Comparison of ENCODE assay signal across 11 cellular contexts in the genomic region with DNA sequence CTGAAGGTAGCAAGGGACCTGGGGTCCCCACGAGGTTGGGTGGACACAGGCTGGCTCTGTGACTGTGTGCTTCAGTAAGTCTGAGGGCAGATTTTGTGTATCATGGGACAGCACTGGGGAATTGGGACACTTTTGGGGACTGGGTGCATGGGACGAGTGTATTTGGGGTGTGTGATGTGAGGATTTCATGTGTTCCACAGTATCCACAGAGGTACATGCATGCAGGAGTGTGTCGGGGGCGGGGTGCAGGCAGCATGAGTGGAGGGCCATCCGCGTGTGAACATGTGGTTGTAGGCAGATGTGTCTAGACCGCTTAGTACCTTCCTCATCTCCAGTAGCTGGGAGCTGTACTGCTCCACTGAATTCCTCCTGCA. TPM values are rescaled to one million over a fixed set of nuclear protein-coding genes. Genes with fewer than 3 reads are reported as not detected.
DNase-seq lines count a peak whose midpoint lies in the region; ATAC-seq and TF ChIP-seq lines count a peak whose summit lies in the region.
"Had no signal": no experiment of that assay in that cellular context is flagged by ENCODE, and none has a peak within 500 bp of the region (broad histone marks: within the 10 kb centered on the region; RNA-seq: fewer than 3 reads in every experiment).

No MANE protein-coding gene starts in this region.

- H3K18ac ChIP-seq in neuronal stem cell (ENCODE audit: low read length) = peak overlapping the region; percentile 12

- H3K4me1 ChIP-seq in HUES6 (ENCODE audit: control insufficient read depth, insufficient read depth, low read length) = peaks cover 30% of the 10 kb centered on the region
- peaks cover 6 to 20% of the 10 kb centered on the region in 2 donors for H3K4me1 ChIP-seq in neuronal stem cell (ENCODE audit: control insufficient read depth in 2 of 2, insufficient read depth in 1 of 2, low read depth in 1 of 2, low read length in 2 of 2)
- peaks cover 0 to 44% (median 34%) of the 10 kb centered on the region in 4 donors for H3K4me1 ChIP-seq in tibial artery

- H2BK12ac ChIP-seq in neuronal stem cell (ENCODE audit: low read length) = no peak overlapping the region

- H2BK5ac ChIP-seq in neuronal stem cell (ENCODE audit: low read length) = peak overlapping the region; percentile 6

- TF ChIP-seq CTCF in tibial artery (IDR thresholded peaks at IDR 0.05) = no peak

- H3K27me3 Mint-ChIP-seq in T-helper 2 cell treated with Interferon-gamma antibody and Interleukin-4, amounts not matched to agents 5 μg/mL and 100 μg/mL, for 36 hours (ENCODE audit: low read depth) = peaks cover 73% of the 10 kb centered on the region
- peaks cover 91% of the 10 kb centered on the region for H3K27me3 Mint-ChIP-seq in central memory CD8-positive, alpha-beta T cell

- H3K27ac ChIP-seq in HUES6 (ENCODE audit: low read depth, low read length) (no peak overlapping the region), neuronal stem cell (replicated peaks; ENCODE audit: low read length) (no peak overlapping the region), tibial artery (no peak overlapping the region)
- H3K27ac ChIP-seq: coronary artery, thoracic aorta had no signal

- peak overlapping the region; percentile 82 for H2AK5ac ChIP-seq in neuronal stem cell (ENCODE audit: low read depth, low read length)

- H2AFZ ChIP-seq in neuronal stem cell (ENCODE audit: low read length) = peak overlapping the region; percentile 88

- H3K36me3 Mint-ChIP-seq in T-helper 2 cell treated with Interferon-gamma antibody and Interleukin-4, amounts not matched to agents 5 μg/mL and 100 μg/mL, for 36 hours (ENCODE audit: low read depth) = no peaks in the 10 kb centered on the region
- peaks cover 6% of the 10 kb centered on the region for H3K36me3 Mint-ChIP-seq in central memory CD8-positive, alpha-beta T cell (ENCODE audit: insufficient read depth)

- H3K9me3 ChIP-seq in HUES6 (ENCODE audit: control insufficient read depth, insufficient read depth, low read depth, low read length) (no peaks in the 10 kb centered on the region), neuronal stem cell (replicated peaks in 1 of 2; ENCODE audit: control insufficient read depth in 2 of 2, insufficient read depth in 1 of 2, low read depth in 1 of 2, low read length in 2 of 2) (peaks cover 8 to 11% of the 10 kb centered on the region in 2 donors), tibial artery (no peaks in the 10 kb centered on the region)
- H3K9me3 ChIP-seq: thoracic aorta had no signal

- no peak overlapping the region for H2BK120ac ChIP-seq in neuronal stem cell (ENCODE audit: low read depth, low read length)

- H3K27me3 ChIP-seq in HUES6 (ENCODE audit: control insufficient read depth, insufficient read depth, low read length) (peaks cover 88% of the 10 kb centered on the region), neuronal stem cell (ENCODE audit: control insufficient read depth in 3 of 3, insufficient read depth in 3 of 3, low read depth in 1 of 3, low read length in 3 of 3) (peaks cover 21 to 84% (median 69%) of the 10 kb centered on the region in 3 experiments), tibial artery (peaks cover 4 to 90% of the 10 kb centered on the region in 2 donors)

- H3K79me1 ChIP-seq in neuronal stem cell (ENCODE audit: low read depth, low read length) = no peaks in the 10 kb centered on the region

- H3K4me3 Mint-ChIP-seq in T-helper 2 cell treated with Interferon-gamma antibody and Interleukin-4, amounts not matched to agents 5 μg/mL and 100 μg/mL, for 36 hours = peak overlapping the region; percentile 3
- H3K4me3 Mint-ChIP-seq in central memory CD8-positive, alpha-beta T cell = peak overlapping the region; percentile 23

- H3K23ac ChIP-seq in neuronal stem cell (ENCODE audit: low read depth, low read length, poor library complexity) = peak overlapping the region; percentile 16

- intact Hi-C loops in tibial artery (cut with DNase I; ENCODE audit: low total_unique reads) = loop anchor here (2.0 to 10.0 kb wide), 2 partner anchors 115 to 431 kb away; no protein-coding TSS in a partner anchor

- no peak overlapping the region for H3K4ac ChIP-seq in neuronal stem cell (ENCODE audit: low read length)

- peak overlapping the region; percentile 66 for H4K8ac ChIP-seq in neuronal stem cell (ENCODE audit: low read depth, low read length)

- peaks cover 24% of the 10 kb centered on the region for H3K4me1 Mint-ChIP-seq in T-helper 2 cell treated with Interferon-gamma antibody and Interleukin-4, amounts not matched to agents 5 μg/mL and 100 μg/mL, for 36 hours (ENCODE audit: low read depth)
- peaks cover 24% of the 10 kb centered on the region for H3K4me1 Mint-ChIP-seq in central memory CD8-positive, alpha-beta T cell

- no peaks in the 10 kb centered on the region for H3K36me3 ChIP-seq in HUES6 (ENCODE audit: control insufficient read depth, insufficient read depth, low read length)
- H3K36me3 ChIP-seq in neuronal stem cell (replicated peaks in 1 of 2; ENCODE audit: control insufficient read depth in 2 of 2, insufficient read depth in 2 of 2, low read length in 2 of 2) = no peaks in the 10 kb centered on the region
- no peaks in the 10 kb centered on the region for H3K36me3 ChIP-seq in tibial artery
- H3K36me3 ChIP-seq: thoracic aorta had no signal

- no peak for DNase-seq in T-helper 2 cell treated with Interferon-gamma antibody and Interleukin-4, amounts not matched to agents 5 μg/mL and 100 μg/mL, for 36 hours (ENCODE audit: low spot score)
- DNase-seq in T-helper 2 cell (no peak), neuronal stem cell (ENCODE audit: low spot score) (no peak), cerebellar nuclear complex (lab: John Stamatoyannopoulos, UW) (no peak), tibial artery (no peak)
- DNase-seq in central memory CD8-positive, alpha-beta T cell (ENCODE audit: low spot score in 2 of 2) = no peak
- DNase-seq: occipital lobe had no signal

- H3K27ac Mint-ChIP-seq in T-helper 2 cell treated with Interferon-gamma antibody and Interleukin-4, amounts not matched to agents 5 μg/mL and 100 μg/mL, for 36 hours = no peak overlapping the region
- peak overlapping the region; percentile 42 for H3K27ac Mint-ChIP-seq in central memory CD8-positive, alpha-beta T cell (ENCODE audit: low read depth)

- no peak for ATAC-seq in central memory CD8-positive, alpha-beta T cell (replicated peaks; ENCODE audit: extremely low read depth, poor library complexity, severe bottlenecking)
- ATAC-seq in HG03108 (IDR thresholded peaks at IDR 0.05; ENCODE audit: unreplicated experiment) = no peak

- WGBS in neuronal stem cell (ENCODE audit: extremely low coverage in 2 of 2, insufficient read length in 2 of 2, insufficient replicate concordance in 1 of 2), 2 donors = no CpG with 5 or more reads among the region's 7 CpGs

- no peaks in the 10 kb centered on the region for H3K9me3 Mint-ChIP-seq in T-helper 2 cell treated with Interferon-gamma antibody and Interleukin-4, amounts not matched to agents 5 μg/mL and 100 μg/mL, for 36 hours
- H3K9me3 Mint-ChIP-seq in central memory CD8-positive, alpha-beta T cell = no peaks in the 10 kb centered on the region

- H3K9ac ChIP-seq in HUES6 (ENCODE audit: low read length) (no peak overlapping the region), neuronal stem cell (ENCODE audit: low read depth, low read length, poor library complexity) (peak overlapping the region; percentile 5)

- H3K4me3 ChIP-seq in HUES6 (ENCODE audit: low read depth, low read length) (0 out of 2 replicates have a peak overlapping the region, but pooled peaks have one; percentile 66), neuronal stem cell (ENCODE audit: low read length in 2 of 2) (no peak overlapping the region), tibial artery (no peak overlapping the region)

- peak overlapping the region; percentile 77 for H2BK15ac ChIP-seq in neuronal stem cell (ENCODE audit: low read length)

- no peak overlapping the region for H4K91ac ChIP-seq in neuronal stem cell (ENCODE audit: low read depth, low read length, poor library complexity)

- no peak overlapping the region for H3K4me2 ChIP-seq in neuronal stem cell (ENCODE audit: insufficient read depth, low read length, poor library complexity, severe bottlenecking)

- H3K14ac ChIP-seq in neuronal stem cell (ENCODE audit: low read length) = peak overlapping the region; percentile 67

RNA-seq across cellular contexts. Expression of gene DLX3, which starts 1.1 kb away (rescaled TPM):
- polyA plus RNA-seq in neuronal stem cell (2013, experiment 1 of 2) = 1.2 TPM
- 1.1 TPM for polyA plus RNA-seq in neuronal stem cell (2013, experiment 2 of 2)

RNA-seq across cellular contexts. Expression of gene DLX4, which starts 27.1 kb away (rescaled TPM):
- 0.45 TPM for polyA plus RNA-seq in neuronal stem cell (2013, experiment 1 of 2)
- 0.61 TPM for polyA plus RNA-seq in neuronal stem cell (2013, experiment 2 of 2)

RNA-seq across cellular contexts. Expression of gene ITGA3, which starts 59.8 kb away (rescaled TPM):
- polyA plus RNA-seq in neuronal stem cell (2013, experiment 1 of 2) = 8.3 TPM
- 6.8 TPM for polyA plus RNA-seq in neuronal stem cell (2013, experiment 2 of 2)
